In genomic region chr1:186282466-186282865, GRCh38 we compare ENCODE assay signal across 17 cellular contexts. TPM values are rescaled to one million over a fixed set of nuclear protein-coding genes. Genes with fewer than 3 reads are reported as not detected.
"Had no signal": no experiment of that assay in that cellular context is flagged by ENCODE, and none has a peak within 500 bp of the region (broad histone marks: within the 10 kb centered on the region; RNA-seq: fewer than 3 reads in every experiment).

No MANE protein-coding gene starts in this region.

- ATAC-seq: heart right ventricle; stimulated activated naive CD8-positive, alpha-beta T cell treated with anti-CD3 and anti-CD28 coated beads, Interleukin-15, amount 100 ng/mL, for 72 hours had no signal

- H3K27me3 ChIP-seq: cardiac muscle cell, ovary, sigmoid colon, SJSA1, spleen had no signal

- H3K4me3 ChIP-seq: cardiac muscle cell, heart right ventricle, lung, ovary, sigmoid colon, SJSA1, spleen had no signal

- H3K9me3 ChIP-seq: heart right ventricle, ovary, sigmoid colon, SJSA1, spleen had no signal

- H3K9me3 Mint-ChIP-seq: mesothelial cell of epicardium, neural crest cell, type B pancreatic cell had no signal

- DNase-seq: activated CD4-positive, CD25-positive, alpha-beta regulatory T cell treated with anti-CD3 and anti-CD28 coated beads, Interleukin-2, amount 50 U/mL, for 72 hours; activated CD8-positive, alpha-beta memory T cell treated with anti-CD3 and anti-CD28 coated beads for 24 hours; heart right ventricle; ovary; sigmoid colon; spleen; stimulated activated CD4-positive, alpha-beta T cell treated with anti-CD3 and anti-CD28 coated beads, Interleukin-1b, Interleukin-23, amount 100 ng/mL, for 48 hours; stimulated activated naive CD8-positive, alpha-beta T cell treated with anti-CD3 and anti-CD28 coated beads, Interleukin-15, amount 100 ng/mL, for 72 hours; T-helper 9 cell had no signal

- H3K36me3 Mint-ChIP-seq: mesothelial cell of epicardium, type B pancreatic cell had no signal

- H3K27ac Mint-ChIP-seq: mesothelial cell of epicardium; stimulated activated naive CD8-positive, alpha-beta T cell treated with anti-CD3 and anti-CD28 coated beads, Interleukin-15, amount 100 ng/mL, for 72 hours; type B pancreatic cell had no signal

- H3K27me3 Mint-ChIP-seq: stimulated activated naive CD8-positive, alpha-beta T cell treated with anti-CD3 and anti-CD28 coated beads, Interleukin-15, amount 100 ng/mL, for 72 hours; type B pancreatic cell had no signal

- H3K27ac ChIP-seq: cardiac muscle cell, epithelial cell of prostate, heart right ventricle, ovary, sigmoid colon, SJSA1, spleen had no signal

- H3K36me3 ChIP-seq: cardiac muscle cell, heart right ventricle, ovary, sigmoid colon, SJSA1, spleen had no signal

- H3K4me1 ChIP-seq: heart right ventricle, sigmoid colon, SJSA1, spleen had no signal

- H3K4me3 Mint-ChIP-seq: mesothelial cell of epicardium; neural crest cell; stimulated activated naive CD8-positive, alpha-beta T cell treated with anti-CD3 and anti-CD28 coated beads, Interleukin-15, amount 100 ng/mL, for 72 hours; type B pancreatic cell had no signal

- H3K4me1 Mint-ChIP-seq: mesothelial cell of epicardium had no signal

RNA-seq across cellular contexts. Expression of gene PRG4, which starts 13.6 kb away (rescaled TPM):
- total RNA-seq: cardiac muscle cell, dermis microvascular lymphatic vessel endothelial cell, neural crest cell, SJSA1 had no signal
